8 cellular contexts compared by ENCODE assay signal in genomic region chr20:17571153-17571527, GRCh38. TPM values are rescaled to one million over a fixed set of nuclear protein-coding genes. Genes with fewer than 3 reads are reported as not detected.
DNase-seq lines count a peak whose midpoint lies in the region; ATAC-seq and TF ChIP-seq lines count a peak whose summit lies in the region.

No MANE protein-coding gene starts in this region.

- no peak overlapping the region for H2AFZ ChIP-seq in DND-41 (ENCODE audit: low read depth, low read length)

- peaks cover 3% of the 10 kb centered on the region for H3K27me3 ChIP-seq in DND-41 (ENCODE audit: insufficient read depth, low read length, poor library complexity)
- H3K27me3 ChIP-seq in adipocyte (replicated peaks; ENCODE audit: control insufficient read depth, insufficient read depth, low read length): no peaks in the 10 kb centered on the region
- peaks cover 0 to 9% of the 10 kb centered on the region in 2 donors for H3K27me3 ChIP-seq in left lung
- H3K27me3 ChIP-seq in upper lobe of left lung: no peaks in the 10 kb centered on the region

- no peaks in the 10 kb centered on the region for H3K9me3 ChIP-seq in DND-41 (ENCODE audit: insufficient read depth, low read length, severe bottlenecking)
- no peaks in the 10 kb centered on the region for H3K9me3 ChIP-seq in adipocyte (ENCODE audit: control insufficient read depth, low read length)
- H3K9me3 ChIP-seq in left lung: no peaks in the 10 kb centered on the region
- H3K9me3 ChIP-seq in upper lobe of left lung: no peaks in the 10 kb centered on the region

- TF ChIP-seq CTCF in DND-41 (IDR thresholded peaks at IDR 0.05; ENCODE audit: borderline replicate concordance, extremely low read depth, low read length, poor library complexity, severe bottlenecking): no peak
- TF ChIP-seq CTCF in left lung (IDR thresholded peaks at IDR 0.05): no peak
- TF ChIP-seq CTCF in upper lobe of left lung (IDR thresholded peaks at IDR 0.05): no peak

- ATAC-seq in DND-41 (ENCODE audit: insufficient read depth, low read depth) (no peak), HG02852 (IDR thresholded peaks at IDR 0.05; ENCODE audit: unreplicated experiment) (peak; percentile 28), left lung (no peak), upper lobe of left lung (ENCODE audit: low FRiP score in 2 of 2) (no peak), GM21367 (IDR thresholded peaks at IDR 0.05; ENCODE audit: unreplicated experiment) (no peak)

- DNase-seq in DND-41 (no peak), adipocyte (ENCODE audit: low read depth) (peak; percentile 53), left lung (no peak), upper lobe of left lung (no peak), NCI-H2171 treated with DMSO at 0.1 percent for 48 hours (lab: John Stamatoyannopoulos, UW) (no peak), NCI-H1105 (lab: John Stamatoyannopoulos, UW) (no peak)

- H3K79me2 ChIP-seq in DND-41 (ENCODE audit: insufficient read depth, low read length): no peaks in the 10 kb centered on the region

- H3K4me1 ChIP-seq in DND-41 (ENCODE audit: insufficient read depth, low read length) (peaks cover 13% of the 10 kb centered on the region), adipocyte (ENCODE audit: control insufficient read depth, insufficient read depth, low read length) (peaks cover 46% of the 10 kb centered on the region), left lung (peaks cover 20 to 56% of the 10 kb centered on the region in 2 donors), upper lobe of left lung (peaks cover 26 to 44% (median 35%) of the 10 kb centered on the region in 4 donors)

- H3K4me2 ChIP-seq in DND-41 (ENCODE audit: insufficient read depth, low read length): peak overlapping the region; percentile 83

- no peak overlapping the region for H3K27ac ChIP-seq in DND-41 (ENCODE audit: low read length)
- peak overlapping the region; percentile 92 to 99 for H3K27ac ChIP-seq in left lung
- H3K27ac ChIP-seq in upper lobe of left lung: peak overlapping the region; percentile 98 to 100 (median 98)

- H3K4me3 ChIP-seq in DND-41 (ENCODE audit: low read depth in 1 of 2, low read length in 2 of 2): peak overlapping the region in 1 of 2 experiments; percentile 93; a peak in 2 of 4 replicates
- H3K4me3 ChIP-seq in adipocyte (ENCODE audit: low read length): peak overlapping the region; percentile 99
- H3K4me3 ChIP-seq in left lung: peak overlapping the region; percentile 79 to 88
- H3K4me3 ChIP-seq in upper lobe of left lung: peak overlapping the region; percentile 87 to 98 (median 92)

- H3K9ac ChIP-seq in DND-41 (ENCODE audit: low read depth, low read length): peak overlapping the region; percentile 77; the same call in 1 of the 2 replicates
- peak overlapping the region; percentile 99 for H3K9ac ChIP-seq in adipocyte (ENCODE audit: low read length)

- H3K36me3 ChIP-seq in DND-41 (ENCODE audit: insufficient read depth, low read length) (no peaks in the 10 kb centered on the region; the same call in 1 of the 2 replicates), adipocyte (ENCODE audit: control insufficient read depth, insufficient read depth, low read length, severe bottlenecking) (peaks cover 4% of the 10 kb centered on the region), left lung (no peaks in the 10 kb centered on the region), upper lobe of left lung (peaks cover 0 to 6% (median 0%) of the 10 kb centered on the region in 4 donors)

- intact Hi-C loops in left lung (cut with DNase I): no loop called here

- peaks cover 7% of the 10 kb centered on the region; the same call in 1 of the 2 replicates for H4K20me1 ChIP-seq in DND-41 (ENCODE audit: insufficient read depth, low read length)

- no peak for TF ChIP-seq POLR2A in upper lobe of left lung (IDR thresholded peaks at IDR 0.05)

- TF ChIP-seq EP300 in upper lobe of left lung (IDR thresholded peaks at IDR 0.05): no peak

- 7 to 12% methylated on average over 6 of the region's 6 CpGs for WGBS in upper lobe of left lung, 2 donors

RNA-seq across cellular contexts. Expression of gene DSTN, which starts 1.3 kb away (rescaled TPM):
- total RNA-seq in left lung: 100 to 1,000 TPM; 504 to 551 TPM
- total RNA-seq in upper lobe of left lung: 100 to 1,000 TPM; 235 to 735 (median 513) TPM

RNA-seq across cellular contexts. Expression of gene BFSP1, which starts 40.0 kb away (rescaled TPM):
- total RNA-seq in left lung (1 to 10 TPM; 1.9 TPM), upper lobe of left lung (1 to 10 TPM in 4 of 6 donors, under 1 TPM in 1, not detected in 1; 0.97 to 5.2 (median 2.9) TPM)
